In the genomic region with DNA sequence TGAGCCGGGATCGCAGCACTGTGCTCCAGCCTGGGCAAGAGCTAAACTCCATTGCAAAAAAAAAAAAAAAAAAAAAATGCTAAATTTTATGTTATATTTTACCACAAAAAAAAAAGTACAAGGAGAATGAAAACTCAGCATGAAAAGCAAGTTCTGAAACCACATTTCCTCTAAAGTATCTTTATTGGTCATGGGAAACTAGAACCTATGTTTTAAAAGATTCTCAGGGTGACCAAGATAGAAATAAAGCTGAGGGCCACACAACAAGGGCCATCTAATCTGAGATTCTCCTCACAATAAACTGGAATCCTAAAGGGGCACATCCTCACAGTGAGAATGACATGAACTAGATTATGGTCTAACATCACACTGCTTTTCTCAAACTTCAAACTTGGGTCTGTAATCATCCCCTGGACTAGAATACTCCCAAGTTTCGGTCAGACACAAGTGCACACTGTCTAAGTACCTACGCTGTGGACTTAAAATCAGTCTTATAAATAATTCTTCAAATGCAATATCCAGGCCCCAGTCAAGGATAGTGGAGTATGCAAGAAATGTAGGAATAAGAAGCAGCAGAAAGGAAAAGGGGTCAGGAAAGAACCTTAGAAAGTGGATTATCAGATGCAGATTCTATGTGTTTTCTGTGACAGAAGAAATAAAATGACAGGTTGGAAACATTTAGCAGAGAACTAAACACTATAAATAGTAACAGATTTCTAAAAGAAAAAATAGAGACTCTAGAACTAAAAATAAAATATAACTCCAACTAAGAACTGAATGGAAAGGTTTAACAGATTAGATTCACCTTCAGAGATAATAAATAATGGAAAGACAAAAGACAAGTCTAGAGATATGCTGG, we compare ENCODE assay signal across 1 cellular context.
TF ChIP-seq lines count a peak whose summit lies in the region.

No MANE protein-coding gene starts in this region.

TF ChIP-seq in IMR-90, 13 proteins besides CTCF, POLR2A, EP300 and RAD21:
- no peak for TF ChIP-seq BHLHE40 (IDR thresholded peaks at IDR 0.05; ENCODE audit: low read depth, low read length)
- TF ChIP-seq MAFK (IDR thresholded peaks at IDR 0.05; ENCODE audit: low read depth, low read length), result no peak
- TF ChIP-seq CEBPB (IDR thresholded peaks at IDR 0.05; ENCODE audit: low read depth, low read length), result no peak
- TF ChIP-seq, protein P1, sequence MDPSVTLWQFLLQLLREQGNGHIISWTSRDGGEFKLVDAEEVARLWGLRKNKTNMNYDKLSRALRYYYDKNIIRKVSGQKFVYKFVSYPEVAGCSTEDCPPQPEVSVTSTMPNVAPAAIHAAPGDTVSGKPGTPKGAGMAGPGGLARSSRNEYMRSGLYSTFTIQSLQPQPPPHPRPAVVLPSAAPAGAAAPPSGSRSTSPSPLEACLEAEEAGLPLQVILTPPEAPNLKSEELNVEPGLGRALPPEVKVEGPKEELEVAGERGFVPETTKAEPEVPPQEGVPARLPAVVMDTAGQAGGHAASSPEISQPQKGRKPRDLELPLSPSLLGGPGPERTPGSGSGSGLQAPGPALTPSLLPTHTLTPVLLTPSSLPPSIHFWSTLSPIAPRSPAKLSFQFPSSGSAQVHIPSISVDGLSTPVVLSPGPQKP (IDR thresholded peaks at IDR 0.05; ENCODE audit: borderline replicate concordance, low read depth, low read length), result no peak
- no peak for TF ChIP-seq MXI1 (IDR thresholded peaks at IDR 0.05; ENCODE audit: borderline replicate concordance, low read depth, low read length)
- TF ChIP-seq FOS (IDR thresholded peaks at IDR 0.05; ENCODE audit: low read depth, low read length), result no peak
- TF ChIP-seq RCOR1 (IDR thresholded peaks at IDR 0.05; ENCODE audit: insufficient replicate concordance, low read length), result no peak
- TF ChIP-seq CHD1 (IDR thresholded peaks at IDR 0.05; ENCODE audit: low read depth, low read length), result no peak
- no peak for TF ChIP-seq MAZ (IDR thresholded peaks at IDR 0.05; ENCODE audit: borderline replicate concordance, low read depth, low read length)
- TF ChIP-seq, protein P2, sequence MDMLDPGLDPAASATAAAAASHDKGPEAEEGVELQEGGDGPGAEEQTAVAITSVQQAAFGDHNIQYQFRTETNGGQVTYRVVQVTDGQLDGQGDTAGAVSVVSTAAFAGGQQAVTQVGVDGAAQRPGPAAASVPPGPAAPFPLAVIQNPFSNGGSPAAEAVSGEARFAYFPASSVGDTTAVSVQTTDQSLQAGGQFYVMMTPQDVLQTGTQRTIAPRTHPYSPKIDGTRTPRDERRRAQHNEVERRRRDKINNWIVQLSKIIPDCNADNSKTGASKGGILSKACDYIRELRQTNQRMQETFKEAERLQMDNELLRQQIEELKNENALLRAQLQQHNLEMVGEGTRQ (IDR thresholded peaks at IDR 0.05; ENCODE audit: low read depth, low read length), result no peak
- TF ChIP-seq RFX5 (IDR thresholded peaks at IDR 0.05; ENCODE audit: low read depth, low read length), result no peak
- TF ChIP-seq SMC3 (IDR thresholded peaks at IDR 0.05; ENCODE audit: low read depth, low read length), result no peak
- TF ChIP-seq NFE2L2 (IDR thresholded peaks at IDR 0.05; ENCODE audit: low read depth, low read length), result no peak
